8 cellular contexts compared by ENCODE assay signal in genomic region chr1:167328762-167329483, GRCh38.
A peak's percentile ranks its signal among the peaks of the same experiment; 100 is the strongest.
DNase-seq lines count a peak whose midpoint lies in the region; ATAC-seq lines count a peak whose summit lies in the region.

No MANE protein-coding gene starts in this region.

- ATAC-seq in HG03039 (IDR thresholded peaks at IDR 0.05; ENCODE audit: unreplicated experiment) (peak; percentile 64), left lobe of liver (peak; percentile 34)

- DNase-seq in DMS 273 (lab: John Stamatoyannopoulos, UW; ENCODE audit: unreplicated experiment) (peak; percentile 44), DMS 273 treated with DMSO at 0.1 percent for 48 hours (lab: John Stamatoyannopoulos, UW) (no peak), OCI-M1 (lab: John Stamatoyannopoulos, UW) (peak; percentile 92), left lobe of liver (ENCODE audit: low spot score) (no peak), NCI-H1105 (lab: John Stamatoyannopoulos, UW) (no peak), NCI-H226 (no peak)
- DNase-seq in activated CD8-positive, alpha-beta memory T cell treated with anti-CD3 and anti-CD28 coated beads, Interleukin-2, amount 50 U/mL, for 48 hours, result no peak

Comparison
In these comparisons a context has a peak if more than half of its experiments do, and no peak if none do; other contexts are left out.
1. DNase-seq: peak in DMS 273 (single experiment) and OCI-M1 (single experiment); none in DMS 273 treated with DMSO at 0.1 percent for 48 hours (single experiment), left lobe of liver (single experiment), NCI-H1105 (single experiment), activated CD8-positive, alpha-beta memory T cell treated with anti-CD3 and anti-CD28 coated beads, Interleukin-2, amount 50 U/mL, for 48 hours (single experiment) and NCI-H226 (single experiment).